Comparison of ENCODE assay signal across 1 cellular context in genomic region chr17:78132767-78133178, GRCh38.
TF ChIP-seq lines count a peak whose summit lies in the region.

No MANE protein-coding gene starts in this region.

TF ChIP-seq in HepG2, 621 proteins besides CTCF, POLR2A, EP300 and RAD21:
- TF ChIP-seq ZNF350 (CRISPR knock-in tag; IDR thresholded peaks at IDR 0.05; ENCODE audit: borderline replicate concordance, low read depth) (0 out of 2 replicates have a peak, but pooled peaks have one; percentile 22), ZNF547 (CRISPR knock-in tag; IDR thresholded peaks at IDR 0.05) (peak; percentile 10; the same call in 1 of the 2 replicates), ARHGAP35 (CRISPR knock-in tag; IDR thresholded peaks at IDR 0.05; ENCODE audit: borderline replicate concordance) (peak; percentile 3; the same call in 1 of the 2 replicates), CCAR2 (optimal IDR thresholded peaks at IDR 0.05; ENCODE audit: low read depth, low read length) (no peak), CCDC6 (CRISPR knock-in tag; IDR thresholded peaks at IDR 0.05) (peak; percentile 29; the same call in 1 of the 2 replicates), HIC2 (CRISPR knock-in tag; IDR thresholded peaks at IDR 0.05; ENCODE audit: low read depth) (peak; percentile 33; the same call in 1 of the 2 replicates), AFF4 (CRISPR knock-in tag; IDR thresholded peaks at IDR 0.05) (no peak)
